1 cellular context compared by ENCODE assay signal in genomic region chr2:169694113-169694893, GRCh38.
A peak's percentile ranks its signal among the peaks of the same experiment; 100 is the strongest.
TF ChIP-seq lines count a peak whose summit lies in the region.

A gene with protein sequence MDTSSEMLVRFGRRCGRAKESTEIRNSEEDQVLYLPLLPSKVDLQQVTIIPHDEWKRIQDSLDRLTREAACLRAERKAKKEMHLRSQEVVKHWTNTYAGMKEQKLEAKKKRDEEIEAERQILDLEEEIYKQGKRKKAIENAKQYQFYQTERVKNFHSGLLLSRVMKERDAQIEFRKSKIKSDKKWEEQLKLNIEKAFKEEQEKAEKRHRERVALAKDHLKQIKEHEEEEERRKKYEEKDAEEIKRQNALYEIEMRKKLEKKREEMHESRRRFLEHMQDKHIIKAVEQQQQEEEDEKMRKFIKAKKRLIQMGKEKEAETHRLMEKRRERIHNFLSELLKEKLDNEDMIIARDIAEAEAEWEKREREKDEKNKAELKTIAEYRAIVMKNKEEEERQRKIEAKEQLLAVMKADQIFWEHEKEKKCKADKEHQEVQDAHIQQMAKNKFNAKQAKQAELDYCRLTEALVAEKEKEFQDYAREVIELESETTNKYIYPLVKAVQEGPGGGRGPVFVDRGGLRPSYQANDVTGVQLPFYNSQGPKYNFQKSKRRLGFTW (minus strand): TSS chr2:169694405. CDS start chr2:169694327, 78 bp downstream.
A gene with protein sequence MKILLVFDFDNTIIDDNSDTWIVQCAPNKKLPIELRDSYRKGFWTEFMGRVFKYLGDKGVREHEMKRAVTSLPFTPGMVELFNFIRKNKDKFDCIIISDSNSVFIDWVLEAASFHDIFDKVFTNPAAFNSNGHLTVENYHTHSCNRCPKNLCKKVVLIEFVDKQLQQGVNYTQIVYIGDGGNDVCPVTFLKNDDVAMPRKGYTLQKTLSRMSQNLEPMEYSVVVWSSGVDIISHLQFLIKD (plus strand): TSS chr2:169694469. CDS start chr2:169700972, 6,503 bp downstream.

TF ChIP-seq in HEK293, 187 proteins besides CTCF, POLR2A, EP300 and RAD21 (continued from another document and continues in another):
- TF ChIP-seq, protein P1, sequence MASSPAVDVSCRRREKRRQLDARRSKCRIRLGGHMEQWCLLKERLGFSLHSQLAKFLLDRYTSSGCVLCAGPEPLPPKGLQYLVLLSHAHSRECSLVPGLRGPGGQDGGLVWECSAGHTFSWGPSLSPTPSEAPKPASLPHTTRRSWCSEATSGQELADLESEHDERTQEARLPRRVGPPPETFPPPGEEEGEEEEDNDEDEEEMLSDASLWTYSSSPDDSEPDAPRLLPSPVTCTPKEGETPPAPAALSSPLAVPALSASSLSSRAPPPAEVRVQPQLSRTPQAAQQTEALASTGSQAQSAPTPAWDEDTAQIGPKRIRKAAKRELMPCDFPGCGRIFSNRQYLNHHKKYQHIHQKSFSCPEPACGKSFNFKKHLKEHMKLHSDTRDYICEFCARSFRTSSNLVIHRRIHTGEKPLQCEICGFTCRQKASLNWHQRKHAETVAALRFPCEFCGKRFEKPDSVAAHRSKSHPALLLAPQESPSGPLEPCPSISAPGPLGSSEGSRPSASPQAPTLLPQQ (tag by site-specific recombination; IDR thresholded peaks at IDR 0.05), result peak; percentile 26; the same call in 1 of the 2 replicates
- peak; percentile 80 for TF ChIP-seq KLF8 (tag by site-specific recombination; IDR thresholded peaks at IDR 0.05)
- no peak for TF ChIP-seq ZNF19 (tag by site-specific recombination; IDR thresholded peaks at IDR 0.05; ENCODE audit: low read depth)
- TF ChIP-seq ZNF571 (tag by site-specific recombination; IDR thresholded peaks at IDR 0.05), result no peak
- TF ChIP-seq, protein P2, sequence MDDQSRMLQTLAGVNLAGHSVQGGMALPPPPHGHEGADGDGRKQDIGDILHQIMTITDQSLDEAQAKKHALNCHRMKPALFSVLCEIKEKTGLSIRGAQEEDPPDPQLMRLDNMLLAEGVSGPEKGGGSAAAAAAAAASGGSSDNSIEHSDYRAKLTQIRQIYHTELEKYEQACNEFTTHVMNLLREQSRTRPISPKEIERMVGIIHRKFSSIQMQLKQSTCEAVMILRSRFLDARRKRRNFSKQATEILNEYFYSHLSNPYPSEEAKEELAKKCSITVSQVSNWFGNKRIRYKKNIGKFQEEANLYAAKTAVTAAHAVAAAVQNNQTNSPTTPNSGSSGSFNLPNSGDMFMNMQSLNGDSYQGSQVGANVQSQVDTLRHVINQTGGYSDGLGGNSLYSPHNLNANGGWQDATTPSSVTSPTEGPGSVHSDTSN (CRISPR knock-in tag; IDR thresholded peaks at IDR 0.05), result no peak
- TF ChIP-seq ZNF302 (tag by site-specific recombination; IDR thresholded peaks at IDR 0.05; ENCODE audit: low read depth), result no peak
- TF ChIP-seq, protein P3, sequence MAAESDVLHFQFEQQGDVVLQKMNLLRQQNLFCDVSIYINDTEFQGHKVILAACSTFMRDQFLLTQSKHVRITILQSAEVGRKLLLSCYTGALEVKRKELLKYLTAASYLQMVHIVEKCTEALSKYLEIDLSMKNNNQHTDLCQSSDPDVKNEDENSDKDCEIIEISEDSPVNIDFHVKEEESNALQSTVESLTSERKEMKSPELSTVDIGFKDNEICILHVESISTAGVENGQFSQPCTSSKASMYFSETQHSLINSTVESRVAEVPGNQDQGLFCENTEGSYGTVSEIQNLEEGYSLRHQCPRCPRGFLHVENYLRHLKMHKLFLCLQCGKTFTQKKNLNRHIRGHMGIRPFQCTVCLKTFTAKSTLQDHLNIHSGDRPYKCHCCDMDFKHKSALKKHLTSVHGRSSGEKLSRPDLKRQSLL (tag by site-specific recombination; IDR thresholded peaks at IDR 0.05), result no peak
- TF ChIP-seq ZFP37 (tag by site-specific recombination; IDR thresholded peaks at IDR 0.05), result 0 out of 2 replicates have a peak, but pooled peaks have one; percentile 55
- TF ChIP-seq REPIN1 (tag by site-specific recombination; IDR thresholded peaks at IDR 0.05; ENCODE audit: low read depth), result no peak
- TF ChIP-seq INSM2 (tag by site-specific recombination; IDR thresholded peaks at IDR 0.05), result 0 out of 2 replicates have a peak, but pooled peaks have one; percentile 14
- no peak for TF ChIP-seq KLF10 (tag by site-specific recombination; IDR thresholded peaks at IDR 0.05)
- TF ChIP-seq WT1 (tag by site-specific recombination; IDR thresholded peaks at IDR 0.05), result peak; percentile 49; the same call in 1 of the 2 replicates
- no peak for TF ChIP-seq ZNF174 (tag by site-specific recombination; IDR thresholded peaks at IDR 0.05)
- no peak for TF ChIP-seq ATF2 (tag by site-specific recombination; IDR thresholded peaks at IDR 0.05; ENCODE audit: low read depth)
- no peak for TF ChIP-seq ZSCAN16 (tag by site-specific recombination; IDR thresholded peaks at IDR 0.05)
- no peak for TF ChIP-seq ZNF10 (tag by site-specific recombination; IDR thresholded peaks at IDR 0.05)
- peak; percentile 88 for TF ChIP-seq ZNF366 (tag by site-specific recombination; conservative IDR thresholded peaks at IDR 0.05)
- no peak for TF ChIP-seq AEBP2 (tag by site-specific recombination; IDR thresholded peaks at IDR 0.05; ENCODE audit: borderline replicate concordance)
- peak; percentile 58; the same call in 1 of the 2 replicates for TF ChIP-seq ZNF394 (tag by site-specific recombination; IDR thresholded peaks at IDR 0.05; ENCODE audit: borderline replicate concordance)
- TF ChIP-seq ZNF37A (tag by site-specific recombination; IDR thresholded peaks at IDR 0.05), result no peak
- no peak for TF ChIP-seq ZNF473 (tag by site-specific recombination; IDR thresholded peaks at IDR 0.05)
- peak; percentile 79 for TF ChIP-seq ZBTB26 (tag by site-specific recombination; optimal IDR thresholded peaks at IDR 0.05)
- TF ChIP-seq ZNF660 (tag by site-specific recombination; IDR thresholded peaks at IDR 0.05), result no peak
- TF ChIP-seq EGR2 (tag by site-specific recombination; IDR thresholded peaks at IDR 0.05; ENCODE audit: low read depth), result 0 out of 2 replicates have a peak, but pooled peaks have one; percentile 30
- no peak for TF ChIP-seq ZNF530 (tag by site-specific recombination; IDR thresholded peaks at IDR 0.05; ENCODE audit: low read depth)
- TF ChIP-seq ZNF350 (tag by site-specific recombination; IDR thresholded peaks at IDR 0.05), result no peak
- TF ChIP-seq ZSCAN23 (tag by site-specific recombination; IDR thresholded peaks at IDR 0.05), result no peak
- no peak for TF ChIP-seq ZNF747 (tag by site-specific recombination; IDR thresholded peaks at IDR 0.05)
- peak; percentile 83; the same call in 1 of the 2 replicates for TF ChIP-seq ZBTB48 (tag by site-specific recombination; IDR thresholded peaks at IDR 0.05)
- TF ChIP-seq ZNF76 (tag by site-specific recombination; IDR thresholded peaks at IDR 0.05; ENCODE audit: borderline replicate concordance, low read depth), result peak; percentile 70; the same call in 1 of the 2 replicates
- no peak for TF ChIP-seq ZNF223 (tag by site-specific recombination; IDR thresholded peaks at IDR 0.05)
- TF ChIP-seq, protein P4, sequence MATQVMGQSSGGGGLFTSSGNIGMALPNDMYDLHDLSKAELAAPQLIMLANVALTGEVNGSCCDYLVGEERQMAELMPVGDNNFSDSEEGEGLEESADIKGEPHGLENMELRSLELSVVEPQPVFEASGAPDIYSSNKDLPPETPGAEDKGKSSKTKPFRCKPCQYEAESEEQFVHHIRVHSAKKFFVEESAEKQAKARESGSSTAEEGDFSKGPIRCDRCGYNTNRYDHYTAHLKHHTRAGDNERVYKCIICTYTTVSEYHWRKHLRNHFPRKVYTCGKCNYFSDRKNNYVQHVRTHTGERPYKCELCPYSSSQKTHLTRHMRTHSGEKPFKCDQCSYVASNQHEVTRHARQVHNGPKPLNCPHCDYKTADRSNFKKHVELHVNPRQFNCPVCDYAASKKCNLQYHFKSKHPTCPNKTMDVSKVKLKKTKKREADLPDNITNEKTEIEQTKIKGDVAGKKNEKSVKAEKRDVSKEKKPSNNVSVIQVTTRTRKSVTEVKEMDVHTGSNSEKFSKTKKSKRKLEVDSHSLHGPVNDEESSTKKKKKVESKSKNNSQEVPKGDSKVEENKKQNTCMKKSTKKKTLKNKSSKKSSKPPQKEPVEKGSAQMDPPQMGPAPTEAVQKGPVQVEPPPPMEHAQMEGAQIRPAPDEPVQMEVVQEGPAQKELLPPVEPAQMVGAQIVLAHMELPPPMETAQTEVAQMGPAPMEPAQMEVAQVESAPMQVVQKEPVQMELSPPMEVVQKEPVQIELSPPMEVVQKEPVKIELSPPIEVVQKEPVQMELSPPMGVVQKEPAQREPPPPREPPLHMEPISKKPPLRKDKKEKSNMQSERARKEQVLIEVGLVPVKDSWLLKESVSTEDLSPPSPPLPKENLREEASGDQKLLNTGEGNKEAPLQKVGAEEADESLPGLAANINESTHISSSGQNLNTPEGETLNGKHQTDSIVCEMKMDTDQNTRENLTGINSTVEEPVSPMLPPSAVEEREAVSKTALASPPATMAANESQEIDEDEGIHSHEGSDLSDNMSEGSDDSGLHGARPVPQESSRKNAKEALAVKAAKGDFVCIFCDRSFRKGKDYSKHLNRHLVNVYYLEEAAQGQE (tag by site-specific recombination; IDR thresholded peaks at IDR 0.05), result peak; percentile 26; the same call in 1 of the 2 replicates
- TF ChIP-seq, protein P5, sequence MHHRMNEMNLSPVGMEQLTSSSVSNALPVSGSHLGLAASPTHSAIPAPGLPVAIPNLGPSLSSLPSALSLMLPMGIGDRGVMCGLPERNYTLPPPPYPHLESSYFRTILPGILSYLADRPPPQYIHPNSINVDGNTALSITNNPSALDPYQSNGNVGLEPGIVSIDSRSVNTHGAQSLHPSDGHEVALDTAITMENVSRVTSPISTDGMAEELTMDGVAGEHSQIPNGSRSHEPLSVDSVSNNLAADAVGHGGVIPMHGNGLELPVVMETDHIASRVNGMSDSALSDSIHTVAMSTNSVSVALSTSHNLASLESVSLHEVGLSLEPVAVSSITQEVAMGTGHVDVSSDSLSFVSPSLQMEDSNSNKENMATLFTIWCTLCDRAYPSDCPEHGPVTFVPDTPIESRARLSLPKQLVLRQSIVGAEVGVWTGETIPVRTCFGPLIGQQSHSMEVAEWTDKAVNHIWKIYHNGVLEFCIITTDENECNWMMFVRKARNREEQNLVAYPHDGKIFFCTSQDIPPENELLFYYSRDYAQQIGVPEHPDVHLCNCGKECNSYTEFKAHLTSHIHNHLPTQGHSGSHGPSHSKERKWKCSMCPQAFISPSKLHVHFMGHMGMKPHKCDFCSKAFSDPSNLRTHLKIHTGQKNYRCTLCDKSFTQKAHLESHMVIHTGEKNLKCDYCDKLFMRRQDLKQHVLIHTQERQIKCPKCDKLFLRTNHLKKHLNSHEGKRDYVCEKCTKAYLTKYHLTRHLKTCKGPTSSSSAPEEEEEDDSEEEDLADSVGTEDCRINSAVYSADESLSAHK (tag by site-specific recombination; IDR thresholded peaks at IDR 0.05), result 0 out of 2 replicates have a peak, but pooled peaks have one; percentile 14
- TF ChIP-seq, protein P6, sequence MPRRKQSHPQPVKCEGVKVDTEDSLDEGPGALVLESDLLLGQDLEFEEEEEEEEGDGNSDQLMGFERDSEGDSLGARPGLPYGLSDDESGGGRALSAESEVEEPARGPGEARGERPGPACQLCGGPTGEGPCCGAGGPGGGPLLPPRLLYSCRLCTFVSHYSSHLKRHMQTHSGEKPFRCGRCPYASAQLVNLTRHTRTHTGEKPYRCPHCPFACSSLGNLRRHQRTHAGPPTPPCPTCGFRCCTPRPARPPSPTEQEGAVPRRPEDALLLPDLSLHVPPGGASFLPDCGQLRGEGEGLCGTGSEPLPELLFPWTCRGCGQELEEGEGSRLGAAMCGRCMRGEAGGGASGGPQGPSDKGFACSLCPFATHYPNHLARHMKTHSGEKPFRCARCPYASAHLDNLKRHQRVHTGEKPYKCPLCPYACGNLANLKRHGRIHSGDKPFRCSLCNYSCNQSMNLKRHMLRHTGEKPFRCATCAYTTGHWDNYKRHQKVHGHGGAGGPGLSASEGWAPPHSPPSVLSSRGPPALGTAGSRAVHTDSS (tag by site-specific recombination; IDR thresholded peaks at IDR 0.05), result no peak
- TF ChIP-seq GLI4 (tag by site-specific recombination; IDR thresholded peaks at IDR 0.05), result 0 out of 2 replicates have a peak, but pooled peaks have one; percentile 53
- peak; percentile 60 for TF ChIP-seq GLIS1 (tag by site-specific recombination; IDR thresholded peaks at IDR 0.05)
- no peak for TF ChIP-seq ZNF146 (tag by site-specific recombination; IDR thresholded peaks at IDR 0.05)
